ENCODE assay signal across 2 cellular contexts in the genomic region with DNA sequence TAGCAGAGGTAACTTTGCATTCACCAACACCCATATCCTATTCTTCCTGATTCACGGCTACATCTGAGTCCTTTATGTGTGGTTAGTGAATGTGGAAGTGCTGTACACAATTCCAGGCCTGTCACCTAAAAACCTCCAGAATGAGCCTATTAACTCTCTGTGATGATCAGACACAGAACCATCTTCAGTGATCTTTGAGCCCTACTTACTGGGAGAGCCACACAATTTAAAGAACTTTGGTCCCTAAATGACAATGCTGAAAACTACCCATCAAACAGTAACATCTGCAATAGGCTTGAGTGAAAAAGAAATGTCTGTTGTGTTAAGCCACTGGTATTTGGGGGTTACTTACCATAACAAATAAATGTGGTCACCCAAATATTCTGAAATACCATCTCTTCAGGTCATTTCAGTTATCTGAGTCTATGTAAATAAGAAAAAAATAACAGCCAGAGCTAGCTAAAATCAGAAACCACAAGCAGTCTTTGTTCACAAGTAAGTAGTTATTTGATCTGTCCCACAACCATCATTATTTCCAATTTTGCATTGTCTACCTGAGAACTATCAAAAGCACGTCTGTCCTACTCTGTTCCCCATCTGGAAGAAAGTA.
TF ChIP-seq lines count a peak whose summit lies in the region.

No MANE protein-coding gene starts in this region.

TF ChIP-seq in GM23338, 12 proteins besides CTCF, POLR2A, EP300 and RAD21 (continues in another document):
- TF ChIP-seq, protein P1, sequence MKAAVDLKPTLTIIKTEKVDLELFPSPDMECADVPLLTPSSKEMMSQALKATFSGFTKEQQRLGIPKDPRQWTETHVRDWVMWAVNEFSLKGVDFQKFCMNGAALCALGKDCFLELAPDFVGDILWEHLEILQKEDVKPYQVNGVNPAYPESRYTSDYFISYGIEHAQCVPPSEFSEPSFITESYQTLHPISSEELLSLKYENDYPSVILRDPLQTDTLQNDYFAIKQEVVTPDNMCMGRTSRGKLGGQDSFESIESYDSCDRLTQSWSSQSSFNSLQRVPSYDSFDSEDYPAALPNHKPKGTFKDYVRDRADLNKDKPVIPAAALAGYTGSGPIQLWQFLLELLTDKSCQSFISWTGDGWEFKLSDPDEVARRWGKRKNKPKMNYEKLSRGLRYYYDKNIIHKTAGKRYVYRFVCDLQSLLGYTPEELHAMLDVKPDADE (IDR thresholded peaks at IDR 0.05) = no peak
- TF ChIP-seq EZH2phosphoT487 (IDR thresholded peaks at IDR 0.05; ENCODE audit: unreplicated experiment) (no peak), NANOG (IDR thresholded peaks at IDR 0.05; ENCODE audit: borderline replicate concordance) (no peak), STAT1 (IDR thresholded peaks at IDR 0.05; ENCODE audit: unreplicated experiment) (no peak), ZNF462 (CRISPR knock-in tag; IDR thresholded peaks at IDR 0.05) (no peak), EZH2 (IDR thresholded peaks at IDR 0.05; ENCODE audit: low read depth, unreplicated experiment) (no peak), REST (IDR thresholded peaks at IDR 0.05; ENCODE audit: unreplicated experiment) (no peak), ZNF114 (CRISPR knock-in tag; IDR thresholded peaks at IDR 0.05) (no peak), CREB1 (CRISPR knock-in tag; IDR thresholded peaks at IDR 0.05; ENCODE audit: low read depth) (no peak)

TF ChIP-seq in GM12878, 131 proteins besides CTCF, POLR2A, EP300 and RAD21:
- TF ChIP-seq, protein P2, sequence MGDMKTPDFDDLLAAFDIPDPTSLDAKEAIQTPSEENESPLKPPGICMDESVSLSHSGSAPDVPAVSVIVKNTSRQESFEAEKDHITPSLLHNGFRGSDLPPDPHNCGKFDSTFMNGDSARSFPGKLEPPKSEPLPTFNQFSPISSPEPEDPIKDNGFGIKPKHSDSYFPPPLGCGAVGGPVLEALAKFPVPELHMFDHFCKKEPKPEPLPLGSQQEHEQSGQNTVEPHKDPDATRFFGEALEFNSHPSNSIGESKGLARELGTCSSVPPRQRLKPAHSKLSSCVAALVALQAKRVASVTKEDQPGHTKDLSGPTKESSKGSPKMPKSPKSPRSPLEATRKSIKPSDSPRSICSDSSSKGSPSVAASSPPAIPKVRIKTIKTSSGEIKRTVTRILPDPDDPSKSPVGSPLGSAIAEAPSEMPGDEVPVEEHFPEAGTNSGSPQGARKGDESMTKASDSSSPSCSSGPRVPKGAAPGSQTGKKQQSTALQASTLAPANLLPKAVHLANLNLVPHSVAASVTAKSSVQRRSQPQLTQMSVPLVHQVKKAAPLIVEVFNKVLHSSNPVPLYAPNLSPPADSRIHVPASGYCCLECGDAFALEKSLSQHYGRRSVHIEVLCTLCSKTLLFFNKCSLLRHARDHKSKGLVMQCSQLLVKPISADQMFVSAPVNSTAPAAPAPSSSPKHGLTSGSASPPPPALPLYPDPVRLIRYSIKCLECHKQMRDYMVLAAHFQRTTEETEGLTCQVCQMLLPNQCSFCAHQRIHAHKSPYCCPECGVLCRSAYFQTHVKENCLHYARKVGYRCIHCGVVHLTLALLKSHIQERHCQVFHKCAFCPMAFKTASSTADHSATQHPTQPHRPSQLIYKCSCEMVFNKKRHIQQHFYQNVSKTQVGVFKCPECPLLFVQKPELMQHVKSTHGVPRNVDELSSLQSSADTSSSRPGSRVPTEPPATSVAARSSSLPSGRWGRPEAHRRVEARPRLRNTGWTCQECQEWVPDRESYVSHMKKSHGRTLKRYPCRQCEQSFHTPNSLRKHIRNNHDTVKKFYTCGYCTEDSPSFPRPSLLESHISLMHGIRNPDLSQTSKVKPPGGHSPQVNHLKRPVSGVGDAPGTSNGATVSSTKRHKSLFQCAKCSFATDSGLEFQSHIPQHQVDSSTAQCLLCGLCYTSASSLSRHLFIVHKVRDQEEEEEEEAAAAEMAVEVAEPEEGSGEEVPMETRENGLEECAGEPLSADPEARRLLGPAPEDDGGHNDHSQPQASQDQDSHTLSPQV (IDR thresholded peaks at IDR 0.05) = no peak
- TF ChIP-seq PKNOX1 (IDR thresholded peaks at IDR 0.05) (no peak), IRF5 (IDR thresholded peaks at IDR 0.05; ENCODE audit: borderline replicate concordance) (no peak), NR2C2 (IDR thresholded peaks at IDR 0.05; ENCODE audit: borderline replicate concordance, control insufficient read depth, insufficient read length, low read depth) (no peak), PAX8 (IDR thresholded peaks at IDR 0.05) (no peak), CHD4 (IDR thresholded peaks at IDR 0.05) (no peak), DPF2 (IDR thresholded peaks at IDR 0.05) (no peak)
TF ChIP-seq in GM12878: peak in this region for 0.
